Comparison of ENCODE assay signal across 12 cellular contexts in genomic region chr22:17214416-17215043, GRCh38. TPM values are rescaled to one million over a fixed set of nuclear protein-coding genes. Genes with fewer than 3 reads are reported as not detected.
A peak's percentile ranks its signal among the peaks of the same experiment; 100 is the strongest.
DNase-seq lines count a peak whose midpoint lies in the region; ATAC-seq and TF ChIP-seq lines count a peak whose summit lies in the region.
"Had no signal": no experiment of that assay in that cellular context is flagged by ENCODE, and none has a peak within 500 bp of the region (broad histone marks: within the 10 kb centered on the region; RNA-seq: fewer than 3 reads in every experiment).

No MANE protein-coding gene starts in this region.

- H3K4me1 ChIP-seq in Loucy (ENCODE audit: insufficient read depth, low read length, poor library complexity, severe bottlenecking): peaks cover 35% of the 10 kb centered on the region
- no peaks in the 10 kb centered on the region for H3K4me1 ChIP-seq in osteoblast (ENCODE audit: insufficient read depth, low read length)
- H3K4me1 ChIP-seq in SK-N-SH (ENCODE audit: control insufficient read depth in 1 of 2, insufficient read depth in 2 of 2, low read depth in 1 of 2, low read length in 1 of 2): no peaks in the 10 kb centered on the region
- H3K4me1 ChIP-seq: right atrium auricular region had no signal

- peak overlapping the region; percentile 82 to 92 for H3K27ac Mint-ChIP-seq in effector memory CD8-positive, alpha-beta T cell

- H3K27me3 ChIP-seq in Loucy (ENCODE audit: insufficient read depth, low read length, poor library complexity, severe bottlenecking) (no peaks in the 10 kb centered on the region), osteoblast (ENCODE audit: insufficient read depth, low read length) (no peaks in the 10 kb centered on the region), SK-N-SH (ENCODE audit: insufficient read depth) (no peaks in the 10 kb centered on the region; the same call in 1 of the 2 replicates)
- H3K27me3 ChIP-seq: right atrium auricular region had no signal

- TF ChIP-seq EP300 in SK-N-SH (IDR thresholded peaks at IDR 0.05; ENCODE audit: borderline replicate concordance in 1 of 2, low read depth in 1 of 2, low read length in 1 of 2): no peak

- peaks cover 27% of the 10 kb centered on the region for H3K36me3 Mint-ChIP-seq in effector memory CD8-positive, alpha-beta T cell (ENCODE audit: insufficient read depth)

- CTCF ChIA-PET in SK-N-SH (lab: Yijun Ruan, JAX): interaction anchor here (1.2 to 1.4 kb wide), 2 partner anchors 35 to 42 kb away, joined by 3 to 5 read pairs; no protein-coding TSS in a partner anchor

- ATAC-seq in effector memory CD8-positive, alpha-beta T cell (replicated peaks): no peak
- ATAC-seq in GM18858 (IDR thresholded peaks at IDR 0.05; ENCODE audit: unreplicated experiment): no peak

- H4K20me1 ChIP-seq in Loucy (ENCODE audit: insufficient read depth, low read length, poor library complexity, severe bottlenecking) (no peaks in the 10 kb centered on the region), osteoblast (ENCODE audit: insufficient read depth, low read length) (no peaks in the 10 kb centered on the region), SK-N-SH (ENCODE audit: insufficient read depth) (no peaks in the 10 kb centered on the region)

- H3K27ac ChIP-seq in osteoblast (ENCODE audit: low read depth, low read length): no peak overlapping the region
- H3K27ac ChIP-seq in SK-N-SH (ENCODE audit: low read depth in 2 of 2, low read length in 1 of 2): no peak overlapping the region
- H3K27ac ChIP-seq: right atrium auricular region had no signal

- H3K9me2 ChIP-seq in Loucy (replicated peaks; ENCODE audit: low read depth, low read length) (no peaks in the 10 kb centered on the region), SK-N-SH (no peaks in the 10 kb centered on the region)

- no peaks in the 10 kb centered on the region for H3K9me3 Mint-ChIP-seq in effector memory CD8-positive, alpha-beta T cell

- H3K9ac ChIP-seq in Loucy (ENCODE audit: low read depth, low read length, poor library complexity, severe bottlenecking) (peak overlapping the region; percentile 60), SK-N-SH (no peak overlapping the region)

- H3F3A ChIP-seq in Loucy (ENCODE audit: low read depth) (no peaks in the 10 kb centered on the region), SK-N-SH (replicated peaks; ENCODE audit: insufficient read depth) (no peaks in the 10 kb centered on the region)

- H3K9me3 ChIP-seq in Loucy (ENCODE audit: insufficient read depth, low read depth, low read length) (no peaks in the 10 kb centered on the region), osteoblast (ENCODE audit: low read depth, low read length) (no peaks in the 10 kb centered on the region), SK-N-SH (no peaks in the 10 kb centered on the region)
- H3K9me3 ChIP-seq: right atrium auricular region had no signal

- H3K4me3 Mint-ChIP-seq in effector memory CD8-positive, alpha-beta T cell: peak overlapping the region; percentile 4 to 22

- H3K4me2 ChIP-seq in Loucy (ENCODE audit: low read depth, low read length, poor library complexity, severe bottlenecking): peak overlapping the region; percentile 45
- H3K4me2 ChIP-seq in osteoblast (ENCODE audit: insufficient read depth, low read length): no peak overlapping the region
- no peak overlapping the region for H3K4me2 ChIP-seq in SK-N-SH

- H3K4me3 ChIP-seq in Loucy (ENCODE audit: low read length, poor library complexity, severe bottlenecking): peak overlapping the region; percentile 38
- no peak overlapping the region for H3K4me3 ChIP-seq in osteoblast (ENCODE audit: insufficient read depth, low read length)
- no peak overlapping the region for H3K4me3 ChIP-seq in SK-N-SH (ENCODE audit: low read depth in 2 of 2, low read length in 1 of 2)
- H3K4me3 ChIP-seq: right atrium auricular region had no signal

- H3K36me3 ChIP-seq in Loucy (ENCODE audit: insufficient read depth, low read length): no peaks in the 10 kb centered on the region
- no peaks in the 10 kb centered on the region for H3K36me3 ChIP-seq in osteoblast (ENCODE audit: insufficient read depth, low read length)
- no peaks in the 10 kb centered on the region for H3K36me3 ChIP-seq in SK-N-SH (replicated peaks in 1 of 2; ENCODE audit: control insufficient read depth in 1 of 2, insufficient read depth in 2 of 2, low read length in 1 of 2)
- H3K36me3 ChIP-seq: right atrium auricular region had no signal

- POLR2A ChIA-PET in SK-N-SH (lab: Yijun Ruan, JAX): no interaction called here

- 32% methylated on average over 3 of the region's 5 CpGs for WGBS in SK-N-SH (ENCODE audit: low lambda C conversion rate)

- TF ChIP-seq CTCF in Loucy (conservative IDR thresholded peaks at IDR 0.05; ENCODE audit: low read length) (no peak), osteoblast (IDR thresholded peaks at IDR 0.05; ENCODE audit: extremely low read depth, low read depth, low read length) (no peak), SK-N-SH (IDR thresholded peaks at IDR 0.05) (no peak)

- H2AFZ ChIP-seq in Loucy (ENCODE audit: low read length) (no peak overlapping the region), osteoblast (ENCODE audit: low read length) (no peak overlapping the region), SK-N-SH (ENCODE audit: low read depth) (no peak overlapping the region)

- no peaks in the 10 kb centered on the region for H3K27me3 Mint-ChIP-seq in effector memory CD8-positive, alpha-beta T cell

- H3K79me2 ChIP-seq in Loucy (ENCODE audit: insufficient read depth, low read length): peaks cover 58% of the 10 kb centered on the region
- no peaks in the 10 kb centered on the region for H3K79me2 ChIP-seq in osteoblast (ENCODE audit: insufficient read depth, low read length)
- no peaks in the 10 kb centered on the region for H3K79me2 ChIP-seq in SK-N-SH (ENCODE audit: insufficient read depth)

- DNase-seq in activated CD8-positive, alpha-beta memory T cell treated with anti-CD3 and anti-CD28 coated beads for 24 hours: peak; percentile 60
- DNase-seq in activated CD8-positive, alpha-beta memory T cell treated with anti-CD3 and anti-CD28 coated beads, Interleukin-2, amount 50 U/mL, for 48 hours: no peak
- DNase-seq in effector memory CD8-positive, alpha-beta T cell: no peak
- DNase-seq in osteoblast (ENCODE audit: insufficient read length, low spot score, missing footprints) (peak; percentile 58), Kasumi-1 (lab: John Stamatoyannopoulos, UW) (no peak), SK-N-SH (no peak)
- DNase-seq: NCI-H1930, SIG-M5 had no signal

- TF ChIP-seq RAD21 in SK-N-SH (IDR thresholded peaks at IDR 0.05; ENCODE audit: low read length): no peak

- peaks cover 39 to 44% of the 10 kb centered on the region in 2 donors for H3K4me1 Mint-ChIP-seq in effector memory CD8-positive, alpha-beta T cell (ENCODE audit: low read depth in 2 of 2)

TF ChIP-seq in SK-N-SH, 30 proteins besides CTCF, POLR2A, EP300 and RAD21:
- TF ChIP-seq GATA2 (CRISPR knock-in tag; IDR thresholded peaks at IDR 0.05) (no peak), FOXM1 (IDR thresholded peaks at IDR 0.05; ENCODE audit: low read depth) (no peak), GABPA (IDR thresholded peaks at IDR 0.05; ENCODE audit: low read depth) (no peak), RXRA (IDR thresholded peaks at IDR 0.05; ENCODE audit: borderline replicate concordance, low read depth) (no peak), NRF1 (IDR thresholded peaks at IDR 0.05; ENCODE audit: low read depth, low read length) (no peak), NFIC (IDR thresholded peaks at IDR 0.05; ENCODE audit: borderline replicate concordance) (no peak), ELF1 (IDR thresholded peaks at IDR 0.05) (no peak), USF2 (IDR thresholded peaks at IDR 0.05; ENCODE audit: borderline replicate concordance, low read depth, low read length) (no peak), MXI1 (IDR thresholded peaks at IDR 0.05; ENCODE audit: low read depth, low read length) (no peak), YY1 (IDR thresholded peaks at IDR 0.05; ENCODE audit: low read depth) (no peak), TEAD4 (IDR thresholded peaks at IDR 0.05; ENCODE audit: borderline replicate concordance, insufficient read depth) (no peak), CHD2 (IDR thresholded peaks at IDR 0.05; ENCODE audit: low read length, partially characterized antibody) (no peak), EZH2phosphoT487 (IDR thresholded peaks at IDR 0.05; ENCODE audit: borderline replicate concordance, low read depth) (no peak)

RNA-seq across cellular contexts. Expression of gene ADA2, which starts 4.7 kb away (rescaled TPM):
- total RNA-seq in osteoblast: 0.29 and 2.2 TPM in 2 replicates
- polyA plus RNA-seq in SK-N-SH (2012; rRNA removed): 0.86 and 1.3 TPM in 2 replicates
- 0.79 and 1.1 TPM in 2 replicates for polyA plus RNA-seq in SK-N-SH (2012; cell fraction: cytosol; rRNA removed)
- 0.48 and 0.55 TPM in 2 replicates for polyA plus RNA-seq in SK-N-SH (2012; cell fraction: nucleus; rRNA removed)
- total RNA-seq: NCI-H460 had no signal

RNA-seq across cellular contexts. Expression of gene HDHD5, which starts 55.5 kb away (rescaled TPM):
- 25.6 and 31.8 TPM in 2 replicates for total RNA-seq in osteoblast
- 43.3 and 45.4 TPM in 2 replicates for polyA plus RNA-seq in SK-N-SH (2012; rRNA removed)
- polyA plus RNA-seq in SK-N-SH (2012; cell fraction: cytosol; rRNA removed): 25.1 and 35.6 TPM in 2 replicates
- polyA plus RNA-seq in SK-N-SH (2012; cell fraction: nucleus; rRNA removed): 55.7 and 61.2 TPM in 2 replicates

Comparison
In these comparisons a context has a peak if more than half of its experiments do, and no peak if none do; other contexts are left out.
1. DNase-seq: peak in activated CD8-positive, alpha-beta memory T cell treated with anti-CD3 and anti-CD28 coated beads for 24 hours (single experiment) and osteoblast (single experiment); none in activated CD8-positive, alpha-beta memory T cell treated with anti-CD3 and anti-CD28 coated beads, Interleukin-2, amount 50 U/mL, for 48 hours (single experiment), effector memory CD8-positive, alpha-beta T cell (0 of 3), Kasumi-1 (0 of 2) and SK-N-SH (single experiment).